Comparison of ENCODE assay signal across 1 cellular context in genomic region chr17:81418710-81419332, GRCh38.
TF ChIP-seq lines count a peak whose summit lies in the region.

No MANE protein-coding gene starts in this region.

TF ChIP-seq in H1, 55 proteins besides CTCF, POLR2A, EP300 and RAD21:
- no peak for TF ChIP-seq E2F6 (IDR thresholded peaks at IDR 0.05)
- no peak for TF ChIP-seq YY1 (IDR thresholded peaks at IDR 0.05; ENCODE audit: low read depth, low read length)
- TF ChIP-seq SIX5 (IDR thresholded peaks at IDR 0.05; ENCODE audit: low read depth, low read length): no peak
- no peak for TF ChIP-seq BACH1 (IDR thresholded peaks at IDR 0.05; ENCODE audit: low read length)
- TF ChIP-seq SP4 (IDR thresholded peaks at IDR 0.05; ENCODE audit: low read length): no peak
- no peak for TF ChIP-seq NRF1 (IDR thresholded peaks at IDR 0.05; ENCODE audit: low read depth, low read length)
